Comparison of ENCODE assay signal across 1 cellular context in genomic region chr5:135488727-135489465, GRCh38.
TF ChIP-seq lines count a peak whose summit lies in the region.

No MANE protein-coding gene starts in this region.

TF ChIP-seq in GM23338, 12 proteins besides CTCF, POLR2A, EP300 and RAD21 (continued from another document):
- TF ChIP-seq ZNF462 (CRISPR knock-in tag; IDR thresholded peaks at IDR 0.05): no peak
- TF ChIP-seq EZH2 (IDR thresholded peaks at IDR 0.05; ENCODE audit: low read depth, unreplicated experiment): peak; percentile 84
- peak; percentile 30; the same call in 1 of the 2 replicates for TF ChIP-seq CREB1 (CRISPR knock-in tag; IDR thresholded peaks at IDR 0.05; ENCODE audit: low read depth)
- peak; percentile 55 for TF ChIP-seq EZH2phosphoT487 (IDR thresholded peaks at IDR 0.05; ENCODE audit: unreplicated experiment)
TF ChIP-seq in GM23338: peak in this region for 4.
